Comparison of ENCODE assay signal across 8 cellular contexts in genomic region chr1:6489799-6490180, GRCh38. TPM values are rescaled to one million over a fixed set of nuclear protein-coding genes. Genes with fewer than 3 reads are reported as not detected.
DNase-seq lines count a peak whose midpoint lies in the region; ATAC-seq and TF ChIP-seq lines count a peak whose summit lies in the region.

No MANE protein-coding gene starts in this region.

- H3K27ac ChIP-seq in esophagus muscularis mucosa (replicated peaks in 1 of 4): peak overlapping the region in 1 of 4 donors; percentile 79

- H3K27me3 ChIP-seq in esophagus muscularis mucosa: peaks cover 8 to 45% (median 15%) of the 10 kb centered on the region in 4 donors

- 0% methylated on average over 2 of the region's 21 CpGs for WGBS in esophagus muscularis mucosa

- DNase-seq in SIG-M5 treated with dmso at 0.1 percent for 504 hours (lab: John Stamatoyannopoulos, UW; ENCODE audit: unreplicated experiment): peak; percentile 55
- DNase-seq in SIG-M5 (lab: John Stamatoyannopoulos, UW): no peak
- peak; percentile 18 for DNase-seq in NOMO-1 treated with dmso at 0.1 percent for 144 hours (lab: John Stamatoyannopoulos, UW; ENCODE audit: unreplicated experiment)
- DNase-seq in activated T-cell treated with anti-CD3 and anti-CD28 coated beads for 48 hours (ENCODE audit: low read depth): peak; percentile 77
- DNase-seq in esophagus muscularis mucosa (ENCODE audit: extremely low spot score): no peak
- DNase-seq in naive B cell: peak; percentile 70

- intact Hi-C loops in esophagus muscularis mucosa (cut with DNase I): loop anchor here (5.0 kb wide), 2 partner anchors 63 to 158 kb away; partner anchors contain the start of gene NOL9

- H3K36me3 Mint-ChIP-seq in naive B cell: no peaks in the 10 kb centered on the region
- no peaks in the 10 kb centered on the region for H3K36me3 Mint-ChIP-seq in stimulated activated memory B cell treated with anti-CD40 and anti-IgM and Interleukin-4, amounts not matched to agents 10 μg/mL and 1 μg/mL and 100 μg/mL, for 72 hours

- peak in 2 of 3 experiments; percentile 74 to 80 for TF ChIP-seq CTCF in esophagus muscularis mucosa (IDR thresholded peaks at IDR 0.05)

- TF ChIP-seq POLR2A in esophagus muscularis mucosa (IDR thresholded peaks at IDR 0.05; ENCODE audit: low read depth): no peak

- H3K9me3 ChIP-seq in esophagus muscularis mucosa: no peaks in the 10 kb centered on the region

- H3K4me3 Mint-ChIP-seq in naive B cell: peak overlapping the region; percentile 33 to 89 (median 78)
- H3K4me3 Mint-ChIP-seq in stimulated activated memory B cell treated with anti-CD40 and anti-IgM and Interleukin-4, amounts not matched to agents 10 μg/mL and 1 μg/mL and 100 μg/mL, for 72 hours: peak overlapping the region; percentile 78

- H3K36me3 ChIP-seq in esophagus muscularis mucosa: no peaks in the 10 kb centered on the region

- peaks cover 5 to 33% (median 28%) of the 10 kb centered on the region in 3 donors for H3K27me3 Mint-ChIP-seq in naive B cell
- peaks cover 29% of the 10 kb centered on the region for H3K27me3 Mint-ChIP-seq in stimulated activated memory B cell treated with anti-CD40 and anti-IgM and Interleukin-4, amounts not matched to agents 10 μg/mL and 1 μg/mL and 100 μg/mL, for 72 hours

- no peak for TF ChIP-seq EP300 in esophagus muscularis mucosa (IDR thresholded peaks at IDR 0.05)

- no peaks in the 10 kb centered on the region for H3K9me3 Mint-ChIP-seq in naive B cell
- no peaks in the 10 kb centered on the region for H3K9me3 Mint-ChIP-seq in stimulated activated memory B cell treated with anti-CD40 and anti-IgM and Interleukin-4, amounts not matched to agents 10 μg/mL and 1 μg/mL and 100 μg/mL, for 72 hours

- H3K4me1 Mint-ChIP-seq in naive B cell: peaks cover 23 to 29% (median 26%) of the 10 kb centered on the region in 3 donors
- peaks cover 32% of the 10 kb centered on the region for H3K4me1 Mint-ChIP-seq in stimulated activated memory B cell treated with anti-CD40 and anti-IgM and Interleukin-4, amounts not matched to agents 10 μg/mL and 1 μg/mL and 100 μg/mL, for 72 hours

- H3K27ac Mint-ChIP-seq in naive B cell: peak overlapping the region in 2 of 6 donors; percentile 26 to 41
- peak overlapping the region; percentile 0 for H3K27ac Mint-ChIP-seq in stimulated activated memory B cell treated with anti-CD40 and anti-IgM and Interleukin-4, amounts not matched to agents 10 μg/mL and 1 μg/mL and 100 μg/mL, for 72 hours

- H3K4me1 ChIP-seq in esophagus muscularis mucosa: peaks cover 56 to 60% (median 58%) of the 10 kb centered on the region in 4 donors

- H3K4me3 ChIP-seq in esophagus muscularis mucosa: peak overlapping the region; percentile 68 to 79 (median 69)

- ATAC-seq in HG03439 (IDR thresholded peaks at IDR 0.05; ENCODE audit: unreplicated experiment) (peak; percentile 48), naive B cell (ENCODE audit: low read depth in 2 of 2) (peak; percentile 75 to 76)
- ATAC-seq in stimulated activated memory B cell treated with anti-CD40 and anti-IgM and Interleukin-4, amounts not matched to agents 10 μg/mL and 1 μg/mL and 100 μg/mL, for 72 hours: peak; percentile 77

RNA-seq across cellular contexts. Expression of gene PLEKHG5, which starts 1.7 kb away (rescaled TPM):
- total RNA-seq in esophagus muscularis mucosa: 10 to 100 TPM in 2 of 4 donors, 1 to 10 TPM in 2; 5.8 to 18.1 (median 12.0) TPM
- polyA plus RNA-seq in naive B cell (ENCODE audit: low read depth in 6 of 6): not detected

RNA-seq across cellular contexts. Expression of gene TNFRSF25, which starts 23.8 kb away (rescaled TPM):
- total RNA-seq in esophagus muscularis mucosa: 1 to 10 TPM; 2.5 to 9.1 (median 9.1) TPM
- polyA plus RNA-seq in naive B cell (ENCODE audit: low read depth in 6 of 6): under 1 TPM in 2 of 6 donors, not detected in 4; 0.28 to 0.68 TPM

Comparison
In these comparisons a context has a peak if more than half of its experiments do, and no peak if none do; other contexts are left out.
1. DNase-seq: peak in SIG-M5 treated with dmso at 0.1 percent for 504 hours (single experiment), NOMO-1 treated with dmso at 0.1 percent for 144 hours (single experiment), activated T-cell treated with anti-CD3 and anti-CD28 coated beads for 48 hours (single experiment) and naive B cell (single experiment); none in SIG-M5 (single experiment) and esophagus muscularis mucosa (single experiment).
2. Peak in every context shown above with its lines, with median percentiles within 50 percentile points of each other: ATAC-seq.